ENCODE assay signal across 8 cellular contexts in the genomic region with DNA sequence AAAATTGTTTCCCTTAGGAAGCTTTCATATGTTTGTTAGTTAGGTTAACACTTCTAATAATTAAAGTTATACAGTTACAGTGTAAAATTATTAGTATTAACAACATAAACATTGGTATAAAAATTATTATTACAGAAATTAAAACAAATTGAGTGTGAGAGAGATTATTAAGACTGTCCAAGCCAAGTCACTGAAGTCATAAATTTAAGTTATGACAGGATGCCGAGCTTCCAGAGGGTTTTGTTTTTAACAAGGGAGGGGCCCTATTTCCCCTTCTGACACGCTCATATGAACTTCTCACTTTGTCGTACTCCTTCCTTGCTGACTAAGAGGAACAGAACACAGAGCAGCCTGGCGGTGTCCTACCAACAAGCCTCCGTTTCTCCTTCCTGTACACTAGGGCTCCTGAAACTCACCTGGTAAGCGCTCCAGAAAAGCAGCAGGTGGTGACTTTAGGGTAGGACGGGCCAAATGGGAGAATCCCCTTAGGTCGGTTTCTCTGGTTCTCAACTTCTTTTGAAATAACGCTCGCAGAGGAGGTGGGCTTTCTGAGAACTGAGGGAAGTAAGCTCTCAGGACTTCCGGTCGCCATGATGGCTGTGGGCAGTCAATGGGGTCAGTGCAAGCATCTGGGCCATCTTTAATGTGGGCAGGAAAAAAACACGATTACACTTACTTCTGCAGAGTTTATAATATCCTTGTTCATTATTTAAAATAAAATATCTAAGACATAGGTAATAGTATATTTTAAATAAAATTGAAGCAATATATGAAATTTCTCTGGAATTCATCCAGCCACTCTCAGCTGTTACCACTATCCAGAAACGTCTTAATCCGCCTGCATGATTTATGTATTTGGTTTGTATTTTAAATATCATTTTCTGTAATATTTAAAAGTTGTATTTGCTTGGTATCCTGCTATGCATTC. TPM values are rescaled to one million over a fixed set of nuclear protein-coding genes. Genes with fewer than 3 reads are reported as not detected.
DNase-seq lines count a peak whose midpoint lies in the region; ATAC-seq lines count a peak whose summit lies in the region.

A gene with protein sequence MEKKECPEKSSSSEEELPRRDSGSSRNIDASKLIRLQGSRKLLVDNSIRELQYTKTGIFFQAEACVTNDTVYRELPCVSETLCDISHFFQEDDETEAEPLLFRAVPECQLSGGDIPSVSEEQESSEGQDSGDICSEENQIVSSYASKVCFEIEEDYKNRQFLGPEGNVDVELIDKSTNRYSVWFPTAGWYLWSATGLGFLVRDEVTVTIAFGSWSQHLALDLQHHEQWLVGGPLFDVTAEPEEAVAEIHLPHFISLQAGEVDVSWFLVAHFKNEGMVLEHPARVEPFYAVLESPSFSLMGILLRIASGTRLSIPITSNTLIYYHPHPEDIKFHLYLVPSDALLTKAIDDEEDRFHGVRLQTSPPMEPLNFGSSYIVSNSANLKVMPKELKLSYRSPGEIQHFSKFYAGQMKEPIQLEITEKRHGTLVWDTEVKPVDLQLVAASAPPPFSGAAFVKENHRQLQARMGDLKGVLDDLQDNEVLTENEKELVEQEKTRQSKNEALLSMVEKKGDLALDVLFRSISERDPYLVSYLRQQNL (minus strand): TSS at position 537 of the 928 bp plus-strand sequence. CDS start 14,892 bp downstream, outside the sequence.

- peak within 1 kb of the TSS; percentile 93 for H3K27ac Mint-ChIP-seq in memory B cell

- H3K36me3 Mint-ChIP-seq in memory B cell = peaks cover 7% of the 10 kb centered on the region

- peak; percentile 69 for ATAC-seq in GM19397 (IDR thresholded peaks at IDR 0.05; ENCODE audit: unreplicated experiment)
- ATAC-seq in memory B cell (ENCODE audit: low read depth) = peak; percentile 84

- DNase-seq in C1 segment of cervical spinal cord (lab: John Stamatoyannopoulos, UW) (peak; percentile 6 to 87 (median 75)), HT1080 (ENCODE audit: low read depth) (peak; percentile 86), NOMO-1 treated with dmso at 0.1 percent for 144 hours (lab: John Stamatoyannopoulos, UW; ENCODE audit: unreplicated experiment) (peak; percentile 91), memory B cell (ENCODE audit: low spot score in 2 of 2) (peak; percentile 81 to 82)
- peak; percentile 56 to 67 for DNase-seq in activated CD8-positive, alpha-beta memory T cell treated with anti-CD3 and anti-CD28 coated beads for 4 hours (ENCODE audit: low read depth in 2 of 2)
- peak; percentile 62 for DNase-seq in stimulated activated CD8-positive, alpha-beta memory T cell treated with anti-CD3 and anti-CD28 coated beads, Interleukin-12 subunit alpha, Interleukin-12 subunit beta, amount 100 ng/mL, for 1 hour (ENCODE audit: low read depth)

- H3K4me3 Mint-ChIP-seq in memory B cell = peak within 1 kb of the TSS; percentile 98

- H3K9me3 ChIP-seq in endocrine pancreas (ENCODE audit: control insufficient read depth, low read length) = no peaks in the 10 kb centered on the region

- no peaks in the 10 kb centered on the region for H3K4me1 ChIP-seq in endocrine pancreas (ENCODE audit: control insufficient read depth, insufficient read depth, low read length)

- H3K9ac ChIP-seq in endocrine pancreas (ENCODE audit: control insufficient read depth, insufficient read depth, low read length) = peak within 1 kb of the TSS; percentile 86

- H3K27me3 Mint-ChIP-seq in memory B cell = no peaks in the 10 kb centered on the region

- peak within 1 kb of the TSS; percentile 92 for H3K4me3 ChIP-seq in endocrine pancreas (ENCODE audit: control insufficient read depth, insufficient read depth, low read length)

- H3K27me3 ChIP-seq in endocrine pancreas (ENCODE audit: control insufficient read depth, insufficient read depth, low read length) = no peaks in the 10 kb centered on the region

- H3K9me3 Mint-ChIP-seq in memory B cell = no peaks in the 10 kb centered on the region

- H3K36me3 ChIP-seq in endocrine pancreas (ENCODE audit: control insufficient read depth, insufficient read depth, low read length) = no peaks in the 10 kb centered on the region

- H3K4me1 Mint-ChIP-seq in memory B cell = peaks cover 21% of the 10 kb centered on the region

RNA-seq across cellular contexts. Expression of the gene that starts here (rescaled TPM):
- 17.1 and 19.0 TPM in 2 replicates for total RNA-seq in HT1080 (2014; rRNA removed; shearing (Covaris generic))
- polyA plus RNA-seq in HT1080 (2015; cell fraction: cytosol; rRNA removed) = 19.7 and 20.8 TPM in 2 replicates
- polyA plus RNA-seq in HT1080 (2015; cell fraction: nucleus; rRNA removed) = 44.8 and 52.5 TPM in 2 replicates

Comparison
In these comparisons a context has a peak if more than half of its experiments do, and no peak if none do; other contexts are left out.
1. Peak in every context shown above with its lines: DNase-seq, ATAC-seq and H3K4me3 ChIP-seq.